ENCODE assay signal across 11 cellular contexts in the genomic region with DNA sequence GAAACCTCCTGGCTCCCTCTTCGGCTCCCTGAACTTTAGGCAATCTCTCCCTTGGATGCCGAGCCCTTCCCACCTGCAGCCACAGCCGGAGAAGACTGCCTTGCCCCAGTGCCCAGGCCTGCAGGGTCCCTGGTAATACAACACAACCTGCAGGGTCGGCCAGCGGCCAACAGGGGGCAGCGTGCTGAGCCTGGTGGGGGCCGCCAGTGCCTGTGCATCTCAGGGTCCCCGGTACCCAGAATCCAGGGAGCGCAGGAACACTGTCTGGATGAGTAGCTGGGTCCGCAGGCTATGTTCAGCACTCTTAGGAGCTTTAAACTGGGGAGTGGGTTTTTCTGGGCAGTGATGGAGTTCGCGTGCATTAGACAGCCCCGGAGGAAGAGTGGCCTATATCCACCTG. TPM values are rescaled to one million over a fixed set of nuclear protein-coding genes. Genes with fewer than 3 reads are reported as not detected.
DNase-seq lines count a peak whose midpoint lies in the region; ATAC-seq, FAIRE-seq and TF ChIP-seq lines count a peak whose summit lies in the region.
"Had no signal": no experiment of that assay in that cellular context is flagged by ENCODE, and none has a peak within 500 bp of the region (broad histone marks: within the 10 kb centered on the region; RNA-seq: fewer than 3 reads in every experiment).

No MANE protein-coding gene starts in this region.

- H3K4me3 ChIP-seq in lower lobe of right lung (no peak overlapping the region), coronary artery (no peak overlapping the region), pancreas (no peak overlapping the region)

- DNase-seq in AG09319 (ENCODE audit: extremely low read depth, low read depth) (no peak), lower lobe of right lung (no peak), coronary artery (ENCODE audit: low spot score) (no peak), pancreas (no peak), frontal cortex (ENCODE audit: low spot score in 2 of 2) (no peak)
- DNase-seq: CD8-positive, alpha-beta T cell; NCI-H1105 treated with DMSO at 0.1 percent for 48 hours; T-cell had no signal

- ATAC-seq in lower lobe of right lung = no peak
- ATAC-seq in pancreas = no peak
- no peak for ATAC-seq in HG03039 (IDR thresholded peaks at IDR 0.05; ENCODE audit: unreplicated experiment)
- ATAC-seq: CD8-positive, alpha-beta T cell; T-cell had no signal

- H3K4me1 ChIP-seq in lower lobe of right lung = peaks cover 3% of the 10 kb centered on the region
- no peaks in the 10 kb centered on the region for H3K4me1 ChIP-seq in pancreas

- H3K27ac ChIP-seq in VCaP (no peak overlapping the region), lower lobe of right lung (no peak overlapping the region), coronary artery (no peak overlapping the region), pancreas (no peak overlapping the region)

- no peaks in the 10 kb centered on the region for H3K36me3 ChIP-seq in lower lobe of right lung
- no peaks in the 10 kb centered on the region for H3K36me3 ChIP-seq in pancreas

- no peak for FAIRE-seq in pancreas (lab: Jason Lieb, UNC)
- no peak for FAIRE-seq in frontal cortex (lab: Jason Lieb, UNC)

- H3K9me3 ChIP-seq in lower lobe of right lung (no peaks in the 10 kb centered on the region), pancreas (no peaks in the 10 kb centered on the region)

- intact Hi-C loops in lower lobe of right lung (cut with DNase I) (no loop called here), pancreas (cut with DNase I) (no loop called here)

- WGBS in pancreas, 2 donors = 48 to 52% methylated on average over 13 of the region's 13 CpGs

- H3K27me3 ChIP-seq in lower lobe of right lung (ENCODE audit: low read depth) (peaks cover 5% of the 10 kb centered on the region), pancreas (peaks cover 0 to 6% (median 0%) of the 10 kb centered on the region in 4 donors)

- TF ChIP-seq CTCF in AG09319 (IDR thresholded peaks at IDR 0.05; ENCODE audit: low read depth, low read length) = peak; percentile 4; the same call in 1 of the 2 replicates
- TF ChIP-seq CTCF in GM12872 (IDR thresholded peaks at IDR 0.05; ENCODE audit: insufficient read depth, low read depth, low read length) = peak; percentile 61
- 0 out of 2 replicates have a peak, but pooled peaks have one; percentile 7 for TF ChIP-seq CTCF in VCaP (conservative IDR thresholded peaks at IDR 0.05)
- peak; percentile 26 for TF ChIP-seq CTCF in lower lobe of right lung (IDR thresholded peaks at IDR 0.05)
- no peak for TF ChIP-seq CTCF in coronary artery (IDR thresholded peaks at IDR 0.05)
- TF ChIP-seq CTCF in pancreas (IDR thresholded peaks at IDR 0.05) = no peak

RNA-seq across cellular contexts. Expression of a gene that starts 17.5 kb away (rescaled TPM):
- total RNA-seq in lower lobe of right lung = not detected
- 1 to 10 TPM in 3 of 6 donors, under 1 TPM in 3; 0.22 to 2.6 (median 0.77) TPM for total RNA-seq in pancreas
- under 1 TPM; 0.07 to 0.72 TPM for polyA plus RNA-seq in pancreas
- not detected for total RNA-seq in frontal cortex
- total RNA-seq: CD8-positive, alpha-beta T cell; T-cell had no signal

Comparison
In these comparisons a context has a peak if more than half of its experiments do, and no peak if none do; other contexts are left out.
1. CTCF ChIP-seq: peak in AG09319 (single experiment), GM12872 (single experiment), VCaP (single experiment) and lower lobe of right lung (single experiment); none in coronary artery (single experiment) and pancreas (0 of 4).